In the genomic region with DNA sequence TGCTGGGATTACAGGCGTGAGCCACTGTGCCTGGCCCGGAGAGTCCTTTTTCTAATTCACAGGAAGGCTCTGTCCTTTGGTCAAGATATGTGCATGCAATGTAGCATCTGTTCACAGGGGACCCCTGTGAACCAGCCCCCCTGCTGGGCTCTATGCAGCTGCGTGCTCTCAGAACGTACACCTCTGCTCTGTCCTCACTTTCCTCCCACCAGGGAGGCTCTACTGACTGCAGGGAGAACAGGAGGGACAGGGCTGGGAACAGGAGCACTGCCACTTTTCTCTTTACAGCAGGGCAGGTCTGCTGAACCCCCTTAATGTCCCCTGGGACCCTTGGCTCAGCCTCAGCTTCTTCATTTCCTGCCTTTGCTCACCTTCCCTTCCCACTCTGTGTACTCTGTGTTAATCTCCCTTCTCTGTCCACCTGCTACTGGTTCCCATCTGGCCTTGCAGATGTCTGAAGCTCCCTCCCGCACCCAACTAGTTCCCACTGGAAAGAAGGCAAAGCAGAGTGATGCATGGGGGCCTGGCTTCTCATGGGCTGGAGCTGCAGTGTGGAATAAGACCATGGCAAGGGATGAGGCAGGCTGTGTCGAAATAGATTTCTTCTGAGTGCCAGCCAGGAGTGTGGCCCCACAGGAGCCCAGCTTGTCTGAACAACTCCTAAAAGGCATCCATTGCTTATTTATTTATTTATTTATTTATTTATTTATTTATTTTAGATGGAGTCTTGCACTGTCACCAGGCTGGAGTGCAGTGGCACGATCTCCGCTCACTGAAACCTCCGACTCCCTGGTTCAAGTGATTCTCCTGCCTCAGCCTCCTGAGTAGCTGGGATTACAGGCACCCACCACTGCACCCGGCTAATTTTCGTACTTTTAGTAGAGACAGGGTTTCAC, we compare ENCODE assay signal across 18 cellular contexts. TPM values are rescaled to one million over a fixed set of nuclear protein-coding genes. Genes with fewer than 3 reads are reported as not detected.
DNase-seq lines count a peak whose midpoint lies in the region; ATAC-seq and TF ChIP-seq lines count a peak whose summit lies in the region.
"Had no signal": no experiment of that assay in that cellular context is flagged by ENCODE, and none has a peak within 500 bp of the region (broad histone marks: within the 10 kb centered on the region; RNA-seq: fewer than 3 reads in every experiment).

No MANE protein-coding gene starts in this region.

- DNase-seq in NCI-H2171 treated with DMSO at 0.1 percent for 48 hours (lab: John Stamatoyannopoulos, UW) (peak; percentile 67), NCI-H2171 (lab: John Stamatoyannopoulos, UW) (no peak), DND-41 (peak; percentile 42), RWPE2 (ENCODE audit: low spot score) (peak; percentile 21), neuronal stem cell (ENCODE audit: low spot score) (no peak), foreskin keratinocyte (no peak), ovary (no peak)
- DNase-seq: 8988T; CD8-positive, alpha-beta memory T cell; GF-D8; HFFc6; NCI-H1092 treated with DMSO at 0.1 percent for 48 hours; NCI-H2081 treated with DMSO at 0.1 percent for 48 hours; NCI-H226; NCI-H526 treated with DMSO at 0.1 percent for 48 hours; PC-3 had no signal

- H3K36me3 ChIP-seq in DND-41 (ENCODE audit: insufficient read depth, low read length) = peaks cover 35% of the 10 kb centered on the region
- no peaks in the 10 kb centered on the region for H3K36me3 ChIP-seq in RWPE2 (ENCODE audit: low read depth)
- H3K36me3 ChIP-seq in neuronal stem cell (replicated peaks in 1 of 2; ENCODE audit: control insufficient read depth in 2 of 2, insufficient read depth in 2 of 2, low read length in 2 of 2) = peaks cover 0 to 3% of the 10 kb centered on the region in 2 donors
- H3K36me3 ChIP-seq in ovary = no peaks in the 10 kb centered on the region

- no peak for TF ChIP-seq EP300 in ovary (IDR thresholded peaks at IDR 0.05)

- H3K4me3 ChIP-seq in DND-41 (ENCODE audit: low read depth in 1 of 2, low read length in 2 of 2) = no peak overlapping the region
- H3K4me3 ChIP-seq in RWPE2 (ENCODE audit: severe bottlenecking) = no peak overlapping the region
- no peak overlapping the region for H3K4me3 ChIP-seq in neuronal stem cell (ENCODE audit: low read length in 2 of 2)
- no peak overlapping the region for H3K4me3 ChIP-seq in ovary

- H2BK5ac ChIP-seq in neuronal stem cell (ENCODE audit: low read length) = no peak overlapping the region

- peak overlapping the region; percentile 19 for H2AK5ac ChIP-seq in neuronal stem cell (ENCODE audit: low read depth, low read length)

- peak overlapping the region; percentile 68 for H3K23ac ChIP-seq in neuronal stem cell (ENCODE audit: low read depth, low read length, poor library complexity)

- H2BK15ac ChIP-seq in neuronal stem cell (ENCODE audit: low read length) = no peak overlapping the region

- H3K9ac ChIP-seq in DND-41 (ENCODE audit: low read depth, low read length) (0 out of 2 replicates have a peak overlapping the region, but pooled peaks have one; percentile 6), neuronal stem cell (ENCODE audit: low read depth, low read length, poor library complexity) (peak overlapping the region; percentile 17)
- H3K9ac ChIP-seq: KMS-11 had no signal

- 0 out of 2 replicates have a peak, but pooled peaks cover 2% of the 10 kb centered on the region for H3K79me2 ChIP-seq in DND-41 (ENCODE audit: insufficient read depth, low read length)

- TF ChIP-seq CTCF in DND-41 (IDR thresholded peaks at IDR 0.05; ENCODE audit: borderline replicate concordance, extremely low read depth, low read length, poor library complexity, severe bottlenecking) (no peak), RWPE2 (IDR thresholded peaks at IDR 0.05; ENCODE audit: poor library complexity, severe bottlenecking) (no peak), foreskin keratinocyte (conservative IDR thresholded peaks at IDR 0.05) (no peak), ovary (IDR thresholded peaks at IDR 0.05) (no peak)

- H4K20me1 ChIP-seq in DND-41 (ENCODE audit: insufficient read depth, low read length) = no peaks in the 10 kb centered on the region; the same call in 1 of the 2 replicates

- no peaks in the 10 kb centered on the region for H3K27me3 ChIP-seq in DND-41 (ENCODE audit: insufficient read depth, low read length, poor library complexity)
- no peaks in the 10 kb centered on the region for H3K27me3 ChIP-seq in RWPE2 (ENCODE audit: insufficient read depth, poor library complexity, severe bottlenecking)
- H3K27me3 ChIP-seq in neuronal stem cell (ENCODE audit: control insufficient read depth in 3 of 3, insufficient read depth in 3 of 3, low read depth in 1 of 3, low read length in 3 of 3) = peaks cover 0 to 5% (median 0%) of the 10 kb centered on the region in 3 experiments
- no peaks in the 10 kb centered on the region for H3K27me3 ChIP-seq in foreskin keratinocyte
- no peaks in the 10 kb centered on the region for H3K27me3 ChIP-seq in ovary

- no peak overlapping the region for H3K4me2 ChIP-seq in DND-41 (ENCODE audit: insufficient read depth, low read length)
- no peak overlapping the region for H3K4me2 ChIP-seq in neuronal stem cell (ENCODE audit: insufficient read depth, low read length, poor library complexity, severe bottlenecking)
- H3K4me2 ChIP-seq: KMS-11 had no signal

- H2AFZ ChIP-seq in DND-41 (ENCODE audit: low read depth, low read length) = no peak overlapping the region
- H2AFZ ChIP-seq in neuronal stem cell (ENCODE audit: low read length) = no peak overlapping the region

- no peak for TF ChIP-seq POLR2A in ovary (IDR thresholded peaks at IDR 0.05)

- H4K8ac ChIP-seq in neuronal stem cell (ENCODE audit: low read depth, low read length) = no peak overlapping the region

- H2BK12ac ChIP-seq in neuronal stem cell (ENCODE audit: low read length) = no peak overlapping the region

- H3K4ac ChIP-seq in neuronal stem cell (ENCODE audit: low read length) = no peak overlapping the region

- H3K14ac ChIP-seq in neuronal stem cell (ENCODE audit: low read length) = no peak overlapping the region

- H3K79me1 ChIP-seq in neuronal stem cell (ENCODE audit: low read depth, low read length) = no peaks in the 10 kb centered on the region

- ATAC-seq in DND-41 (ENCODE audit: insufficient read depth, low read depth) (peak; percentile 46; the same call in 2 of the 3 replicates), RWPE2 (ENCODE audit: low read depth) (no peak), foreskin keratinocyte (no peak), HG02610 (IDR thresholded peaks at IDR 0.05; ENCODE audit: unreplicated experiment) (no peak)
- ATAC-seq: PC-3 had no signal

- H2BK120ac ChIP-seq in neuronal stem cell (ENCODE audit: low read depth, low read length) = no peak overlapping the region

- no peak overlapping the region for H3K18ac ChIP-seq in neuronal stem cell (ENCODE audit: low read length)

- H3K4me1 ChIP-seq in DND-41 (ENCODE audit: insufficient read depth, low read length) (peaks cover 39% of the 10 kb centered on the region), RWPE2 (ENCODE audit: insufficient read depth, poor library complexity, severe bottlenecking) (no peaks in the 10 kb centered on the region), neuronal stem cell (ENCODE audit: control insufficient read depth in 2 of 2, insufficient read depth in 1 of 2, low read depth in 1 of 2, low read length in 2 of 2) (peaks cover 0 to 2% of the 10 kb centered on the region in 2 donors), foreskin keratinocyte (no peaks in the 10 kb centered on the region), ovary (ENCODE audit: insufficient read depth) (no peaks in the 10 kb centered on the region)

- intact Hi-C loops in ovary (cut with DNase I) = no loop called here

- H3K27ac ChIP-seq in DND-41 (ENCODE audit: low read length) (peak overlapping the region; percentile 64), RWPE2 (ENCODE audit: poor library complexity, severe bottlenecking) (no peak overlapping the region), neuronal stem cell (replicated peaks; ENCODE audit: low read length) (no peak overlapping the region), foreskin keratinocyte (no peak overlapping the region), ovary (no peak overlapping the region)
- H3K27ac ChIP-seq: KMS-11 had no signal

- WGBS in neuronal stem cell (ENCODE audit: extremely low coverage in 2 of 2, insufficient read length in 2 of 2, insufficient replicate concordance in 1 of 2), 2 donors = no CpG with 5 or more reads among the region's 11 CpGs
- WGBS in ovary, 3 donors = 68 to 76% (median 73%) methylated on average over 11 of the region's 11 CpGs

- H3K9me3 ChIP-seq in DND-41 (ENCODE audit: insufficient read depth, low read length, severe bottlenecking) (no peaks in the 10 kb centered on the region), RWPE2 (ENCODE audit: severe bottlenecking) (no peaks in the 10 kb centered on the region), neuronal stem cell (replicated peaks in 1 of 2; ENCODE audit: control insufficient read depth in 2 of 2, insufficient read depth in 1 of 2, low read depth in 1 of 2, low read length in 2 of 2) (peaks cover 0 to 2% of the 10 kb centered on the region in 2 donors), ovary (no peaks in the 10 kb centered on the region)

- no peak overlapping the region for H4K91ac ChIP-seq in neuronal stem cell (ENCODE audit: low read depth, low read length, poor library complexity)

RNA-seq across cellular contexts. Expression of a gene that starts 7.2 kb away (rescaled TPM):
- 0.38 TPM for polyA plus RNA-seq in neuronal stem cell (2013, experiment 1 of 2)
- polyA plus RNA-seq in neuronal stem cell (2013, experiment 2 of 2) = 0.26 TPM
- total RNA-seq in foreskin keratinocyte (0.63 and 1.4 TPM in 2 replicates), ovary (1 to 10 TPM in 4 of 7 donors, under 1 TPM in 3; 0.45 to 4.2 (median 1.0) TPM)
- polyA plus RNA-seq in foreskin keratinocyte (0.50 and 0.78 TPM in 2 replicates), ovary (1 to 10 TPM in 1 of 2 donors, under 1 TPM in 1; 0.24 to 1.8 TPM)

Comparison
In these comparisons a context has a peak if more than half of its experiments do, and no peak if none do; other contexts are left out.
1. DNase-seq: peak in NCI-H2171 treated with DMSO at 0.1 percent for 48 hours (single experiment), DND-41 (single experiment) and RWPE2 (single experiment); none in NCI-H2171 (single experiment), neuronal stem cell (single experiment), foreskin keratinocyte (0 of 2) and ovary (0 of 5).